ENCODE assay signal across 11 cellular contexts in the genomic region with DNA sequence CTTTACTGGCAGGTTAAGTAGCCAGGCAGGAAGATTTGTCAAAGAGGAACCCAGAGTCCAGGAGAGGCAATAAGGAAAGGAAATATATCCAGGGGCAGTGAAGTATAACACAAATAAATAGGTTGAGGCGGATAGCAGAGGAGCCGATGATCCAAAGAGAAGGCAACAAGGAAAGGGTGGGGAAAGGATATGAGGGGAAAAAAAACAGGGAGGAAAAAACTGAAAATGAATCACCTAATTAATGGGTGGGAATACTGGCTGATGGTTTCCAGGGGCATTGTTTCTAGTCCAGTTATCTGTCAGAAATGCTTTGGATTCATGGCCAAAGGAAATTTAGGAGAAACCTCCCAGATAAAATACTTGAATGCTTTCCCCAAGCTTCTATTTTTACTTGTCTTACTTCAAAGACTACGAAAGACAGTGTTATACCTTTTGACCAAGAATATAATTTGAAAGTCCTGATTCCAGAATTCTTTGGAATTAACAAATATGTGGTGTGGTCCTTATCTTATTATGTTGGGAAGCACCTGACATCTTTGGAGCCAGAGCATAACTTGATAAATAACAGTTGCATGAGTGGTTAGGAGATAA.
DNase-seq lines count a peak whose midpoint lies in the region; ATAC-seq and TF ChIP-seq lines count a peak whose summit lies in the region.
"Had no signal": no experiment of that assay in that cellular context is flagged by ENCODE, and none has a peak within 500 bp of the region (broad histone marks: within the 10 kb centered on the region; RNA-seq: fewer than 3 reads in every experiment).

No MANE protein-coding gene starts in this region.

- H3K4me1 Mint-ChIP-seq in HFFc6 (ENCODE audit: low read depth): peaks cover 81% of the 10 kb centered on the region

- no peaks in the 10 kb centered on the region; the same call in 1 of the 2 replicates for H3K27me3 Mint-ChIP-seq in HFFc6 (ENCODE audit: insufficient read depth)
- H3K27me3 Mint-ChIP-seq: activated T-cell treated with anti-CD3 and anti-CD28 coated beads, Interleukin-2, amount 50 U/mL, for 24 hours had no signal

- H3K4me1 ChIP-seq in lower lobe of right lung (peaks cover 53% of the 10 kb centered on the region), thoracic aorta (ENCODE audit: control insufficient read depth in 1 of 2, low read depth in 2 of 2) (peaks cover 28 to 93% of the 10 kb centered on the region in 2 donors)

- no peak for TF ChIP-seq CTCF in HFFc6 (IDR thresholded peaks at IDR 0.05)
- TF ChIP-seq CTCF in lower lobe of right lung (IDR thresholded peaks at IDR 0.05): no peak
- no peak for TF ChIP-seq CTCF in thoracic aorta (IDR thresholded peaks at IDR 0.05)

- H3K36me3 ChIP-seq in lower lobe of right lung (no peaks in the 10 kb centered on the region), thoracic aorta (no peaks in the 10 kb centered on the region)

- no peak overlapping the region for H3K4me3 Mint-ChIP-seq in HFFc6
- H3K4me3 Mint-ChIP-seq: activated T-cell treated with anti-CD3 and anti-CD28 coated beads, Interleukin-2, amount 50 U/mL, for 24 hours had no signal

- H3K27me3 ChIP-seq in lower lobe of right lung (ENCODE audit: low read depth) (no peaks in the 10 kb centered on the region), thoracic aorta (replicated peaks; ENCODE audit: insufficient read depth) (no peaks in the 10 kb centered on the region)

- H3K9me3 ChIP-seq in lower lobe of right lung (no peaks in the 10 kb centered on the region), thoracic aorta (no peaks in the 10 kb centered on the region)

- intact Hi-C loops in lower lobe of right lung (cut with DNase I): no loop called here

- peak overlapping the region; percentile 47 for H3K27ac ChIP-seq in lower lobe of right lung
- peak overlapping the region; percentile 39 to 56 for H3K27ac ChIP-seq in thoracic aorta

- ATAC-seq in lower lobe of right lung (no peak), thoracic aorta (ENCODE audit: insufficient number of reproducible peaks, low FRiP score, low read depth) (no peak)

- H3K27ac Mint-ChIP-seq in HFFc6: peak overlapping the region; percentile 48
- H3K27ac Mint-ChIP-seq: activated T-cell treated with anti-CD3 and anti-CD28 coated beads, Interleukin-2, amount 50 U/mL, for 24 hours had no signal

- no peak for DNase-seq in HFFc6
- DNase-seq in amniotic epithelial cell (ENCODE audit: low read depth): peak; percentile 95
- DNase-seq in lower lobe of right lung: no peak
- no peak for DNase-seq in thoracic aorta (ENCODE audit: low spot score)
- DNase-seq in anterior cingulate cortex (lab: John Stamatoyannopoulos, UW): no peak
- no peak for DNase-seq in NCI-H2227 (lab: John Stamatoyannopoulos, UW; ENCODE audit: unreplicated experiment)
- no peak for DNase-seq in NCI-H524 (lab: John Stamatoyannopoulos, UW)
- DNase-seq: activated T-cell treated with anti-CD3 and anti-CD28 coated beads, Interleukin-2, amount 50 U/mL, for 24 hours; cerebellar nuclear complex; glutamatergic neuron; stimulated activated CD4-positive, alpha-beta T cell treated with anti-CD3 and anti-CD28 coated beads, Interleukin-2, amount 100 ng/mL, for 48 hours had no signal

- H3K4me3 ChIP-seq in lower lobe of right lung: no peak overlapping the region
- no peak overlapping the region for H3K4me3 ChIP-seq in thoracic aorta

- peaks cover 20% of the 10 kb centered on the region for H3K36me3 Mint-ChIP-seq in HFFc6 (ENCODE audit: low read depth)

- H3K9me3 Mint-ChIP-seq in HFFc6: no peaks in the 10 kb centered on the region
